ENCODE assay signal across 26 cellular contexts in the genomic region with DNA sequence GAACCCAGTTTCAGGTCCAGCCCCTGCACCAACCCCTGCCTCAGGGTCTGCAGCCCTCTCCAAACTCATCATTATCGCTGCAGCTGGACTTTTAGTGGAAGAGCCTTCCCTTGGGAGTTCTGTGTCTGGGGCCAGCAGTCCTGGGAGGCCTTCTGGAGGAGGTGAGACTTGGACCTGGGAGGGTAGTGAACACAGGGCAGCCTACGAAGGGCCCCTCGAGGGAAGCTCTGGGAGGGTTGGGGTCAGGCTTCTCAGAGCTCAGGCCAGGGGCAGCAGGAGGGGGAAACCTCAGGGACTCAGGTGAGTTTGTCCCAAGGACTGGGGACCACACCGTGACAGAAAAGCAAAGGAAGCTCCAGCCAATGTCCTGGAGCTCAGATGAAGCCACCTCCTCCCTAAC. TPM values are rescaled to one million over a fixed set of nuclear protein-coding genes. Genes with fewer than 3 reads are reported as not detected.
DNase-seq lines count a peak whose midpoint lies in the region; ATAC-seq, FAIRE-seq and TF ChIP-seq lines count a peak whose summit lies in the region.
"Had no signal": no experiment of that assay in that cellular context is flagged by ENCODE, and none has a peak within 500 bp of the region (broad histone marks: within the 10 kb centered on the region; RNA-seq: fewer than 3 reads in every experiment).

No MANE protein-coding gene starts in this region.

- H3K4me1 ChIP-seq in K562 (replicated peaks in 1 of 2; ENCODE audit: control insufficient read depth in 2 of 2, insufficient read depth in 2 of 2, low read length in 2 of 2) = peaks cover 7 to 51% of the 10 kb centered on the region in 2 experiments; a peak in 4 of 5 replicates
- no peaks in the 10 kb centered on the region for H3K4me1 ChIP-seq in kidney (ENCODE audit: control insufficient read depth in 1 of 2, insufficient read depth in 1 of 2, low read depth in 1 of 2, low read length in 2 of 2)
- H3K4me1 ChIP-seq in pancreas = no peaks in the 10 kb centered on the region
- H3K4me1 ChIP-seq: A549, BE2C, HAP-1 had no signal

- no peaks in the 10 kb centered on the region for H3K9me3 Mint-ChIP-seq in natural killer cell treated with Interleukin-12 subunit alpha and Interleukin-12 subunit beta and Interleukin-15 and Interleukin-18, amount 100 ng/mL, for 72 hours
- no peaks in the 10 kb centered on the region for H3K9me3 Mint-ChIP-seq in natural killer cell
- H3K9me3 Mint-ChIP-seq: CD14-positive monocyte; CD4-positive, alpha-beta T cell; CD8-positive, alpha-beta memory T cell; GM23338 had no signal

- no peak for FAIRE-seq in K562 (lab: Jason Lieb, UNC)
- FAIRE-seq in kidney (lab: Jason Lieb, UNC) = no peak
- FAIRE-seq in pancreas (lab: Jason Lieb, UNC) = no peak
- FAIRE-seq: A549, D721Med, GM12878, H54 had no signal

- no peaks in the 10 kb centered on the region for H4K20me1 ChIP-seq in K562 (replicated peaks; ENCODE audit: control insufficient read depth, insufficient read depth, low read length)
- H4K20me1 ChIP-seq: BLaER1 treated with 17β-estradiol and CSF1 and Interleukin-3, amounts not matched to agents 10 nM and 100 nM had no signal

- peak overlapping the region in 1 of 2 experiments; percentile 80; a peak in 2 of 4 replicates for H3K9ac ChIP-seq in K562 (ENCODE audit: insufficient read depth in 1 of 2, low read depth in 2 of 2, low read length in 2 of 2)
- no peak overlapping the region for H3K9ac ChIP-seq in kidney (ENCODE audit: low read length in 2 of 2)
- H3K9ac ChIP-seq: BLaER1 treated with 17β-estradiol and CSF1 and Interleukin-3, amounts not matched to agents 10 nM and 100 nM had no signal

- H3K27ac Mint-ChIP-seq in natural killer cell treated with Interleukin-12 subunit alpha and Interleukin-12 subunit beta and Interleukin-15 and Interleukin-18, amount 100 ng/mL, for 72 hours = peak overlapping the region in 1 of 2 donors; percentile 65
- H3K27ac Mint-ChIP-seq in natural killer cell = no peak overlapping the region
- H3K27ac Mint-ChIP-seq: CD4-positive, alpha-beta T cell; GM23338 had no signal

- no peak overlapping the region for H3K4me2 ChIP-seq in K562 (ENCODE audit: insufficient read depth, low read length)
- H3K4me2 ChIP-seq: A549; BLaER1 treated with 17β-estradiol and CSF1 and Interleukin-3, amounts not matched to agents 10 nM and 100 nM; GM23338 had no signal

- H3K79me2 ChIP-seq in K562 (ENCODE audit: control insufficient read depth, insufficient read depth, low read length) = no peaks in the 10 kb centered on the region

- no peak for TF ChIP-seq EP300 in K562 (IDR thresholded peaks at IDR 0.05; ENCODE audit: low read length)

- H3K27me3 Mint-ChIP-seq in natural killer cell treated with Interleukin-12 subunit alpha and Interleukin-12 subunit beta and Interleukin-15 and Interleukin-18, amount 100 ng/mL, for 72 hours = no peaks in the 10 kb centered on the region
- H3K27me3 Mint-ChIP-seq in natural killer cell (ENCODE audit: low read depth in 2 of 2) = peaks cover 0 to 2% of the 10 kb centered on the region in 2 donors
- H3K27me3 Mint-ChIP-seq: CD4-positive, alpha-beta T cell had no signal

- ATAC-seq in natural killer cell treated with Interleukin-12 subunit alpha and Interleukin-12 subunit beta and Interleukin-15 and Interleukin-18, amount 100 ng/mL, for 72 hours = no peak
- ATAC-seq in natural killer cell (no peak), K562 (no peak), pancreas (no peak)
- ATAC-seq: A549, GM12878, GM23338 had no signal

- H3K4me3 Mint-ChIP-seq in natural killer cell treated with Interleukin-12 subunit alpha and Interleukin-12 subunit beta and Interleukin-15 and Interleukin-18, amount 100 ng/mL, for 72 hours = no peak overlapping the region
- H3K4me3 Mint-ChIP-seq in natural killer cell = no peak overlapping the region
- H3K4me3 Mint-ChIP-seq: CD14-positive monocyte; CD4-positive, alpha-beta T cell; GM23338 had no signal

- TF ChIP-seq RAD21 in K562 (CRISPR knock-in tag; conservative IDR thresholded peaks at IDR 0.05 in 1 of 2, IDR thresholded peaks at IDR 0.05 in 1 of 2) = no peak

- no peaks in the 10 kb centered on the region for H3K4me1 Mint-ChIP-seq in natural killer cell treated with Interleukin-12 subunit alpha and Interleukin-12 subunit beta and Interleukin-15 and Interleukin-18, amount 100 ng/mL, for 72 hours (ENCODE audit: low read depth in 2 of 2)
- H3K4me1 Mint-ChIP-seq in natural killer cell = no peaks in the 10 kb centered on the region
- H3K4me1 Mint-ChIP-seq: CD14-positive monocyte; CD8-positive, alpha-beta memory T cell had no signal

- intact Hi-C loops in natural killer cell (cut with micrococcal nuclease) = no loop called here
- intact Hi-C loops in K562 (cut with micrococcal nuclease) = no loop called here
- intact Hi-C loops in kidney (cut with DNase I) = no loop called here
- intact Hi-C loops in posterior vena cava (cut with DNase I) = no loop called here
- intact Hi-C loops in pancreas (cut with DNase I) = no loop called here

- H3K36me3 ChIP-seq in K562 (ENCODE audit: control insufficient read depth, insufficient read depth, low read length) (no peaks in the 10 kb centered on the region), kidney (ENCODE audit: control insufficient read depth in 1 of 2, insufficient read depth in 2 of 2, low read length in 2 of 2) (no peaks in the 10 kb centered on the region), pancreas (no peaks in the 10 kb centered on the region)
- H3K36me3 ChIP-seq: BE2C; BLaER1 treated with 17β-estradiol and CSF1 and Interleukin-3, amounts not matched to agents 10 nM and 100 nM; HAP-1 had no signal

- peak; percentile 44 for DNase-seq in natural killer cell treated with Interleukin-12 subunit alpha and Interleukin-12 subunit beta and Interleukin-15 and Interleukin-18, amount 100 ng/mL, for 72 hours (ENCODE audit: low spot score)
- DNase-seq in natural killer cell (no peak), K562 (ENCODE audit: extremely low read depth in 1 of 4, low spot score in 3 of 4) (no peak), kidney (peak; percentile 39), posterior vena cava (ENCODE audit: low spot score) (peak; percentile 37), NCI-H82 treated with DMSO at 0.1 percent for 48 hours (lab: John Stamatoyannopoulos, UW; ENCODE audit: unreplicated experiment) (no peak), ecto neural progenitor cell (ENCODE audit: low spot score) (no peak), pancreas (no peak)
- DNase-seq: 8988T; ACHN; AML-193; BE2C; CD4-positive, alpha-beta T cell; CD8-positive, alpha-beta memory T cell; DMS 273 treated with DMSO at 0.1 percent for 48 hours; DMS79; EL; GDM1 had no signal

- H2AFZ ChIP-seq in K562 (ENCODE audit: low read depth, low read length) = no peak overlapping the region
- H2AFZ ChIP-seq: GM23338 had no signal

- POLR2A ChIA-PET in K562 (lab: Yijun Ruan, JAX) = interaction anchor here (0.5 to 4.3 kb wide), 7 partner anchors 10 to 586 kb away, joined by 3 to 51 read pairs (median 4); a partner anchor contains a TSS

- no peak for TF ChIP-seq POLR2A in K562 (conservative IDR thresholded peaks at IDR 0.05)

- in situ Hi-C loops in K562 (cut with MboI) = no loop called here

- no peaks in the 10 kb centered on the region for H3K9me1 ChIP-seq in K562 (ENCODE audit: control insufficient read depth, insufficient read depth, low read length)

- no peaks in the 10 kb centered on the region for H3K27me3 ChIP-seq in K562 (ENCODE audit: control insufficient read depth in 2 of 2, insufficient read depth in 2 of 2, low read length in 2 of 2)
- no peaks in the 10 kb centered on the region for H3K27me3 ChIP-seq in pancreas
- H3K27me3 ChIP-seq: BE2C; BLaER1 treated with 17β-estradiol and CSF1 and Interleukin-3, amounts not matched to agents 10 nM and 100 nM had no signal

- 59% methylated on average over 4 of the region's 4 CpGs for WGBS in K562 (ENCODE audit: insufficient coverage, low coverage, missing lambda C conversion rate)
- WGBS in pancreas, 2 donors = 85 to 92% methylated on average over 4 of the region's 4 CpGs

- no peaks in the 10 kb centered on the region for H3K36me3 Mint-ChIP-seq in natural killer cell treated with Interleukin-12 subunit alpha and Interleukin-12 subunit beta and Interleukin-15 and Interleukin-18, amount 100 ng/mL, for 72 hours
- no peaks in the 10 kb centered on the region for H3K36me3 Mint-ChIP-seq in natural killer cell
- H3K36me3 Mint-ChIP-seq: CD14-positive monocyte; CD8-positive, alpha-beta memory T cell had no signal

- no TSS peak for BruUV-seq in K562 (replicated peaks; lab: Mats Ljungman, UMichigan)

- no peak for TF ChIP-seq CTCF in natural killer cell (IDR thresholded peaks at IDR 0.05)
- TF ChIP-seq CTCF in K562 (IDR thresholded peaks at IDR 0.05 in 2 of 3, conservative IDR thresholded peaks at IDR 0.05 in 1 of 3; ENCODE audit: insufficient read depth in 2 of 3, low read depth in 1 of 3, low read length in 3 of 3) = no peak
- no peak for TF ChIP-seq CTCF in kidney (IDR thresholded peaks at IDR 0.05; ENCODE audit: borderline replicate concordance, extremely low read depth, insufficient read depth)
- TF ChIP-seq CTCF in pancreas (IDR thresholded peaks at IDR 0.05) = no peak

- H3K4me3 ChIP-seq in K562 = no peak overlapping the region
- no peak overlapping the region for H3K4me3 ChIP-seq in kidney (ENCODE audit: low read length in 2 of 2)
- no peak overlapping the region for H3K4me3 ChIP-seq in pancreas
- H3K4me3 ChIP-seq: A549; BLaER1 treated with 17β-estradiol and CSF1 and Interleukin-3, amounts not matched to agents 10 nM and 100 nM; GM12878; GM23338; HAP-1 had no signal

- CTCF ChIA-PET in K562 (lab: Yijun Ruan, JAX; ENCODE audit: low intra/inter-chr PET ratio) = no interaction called here

- H3K9me3 ChIP-seq in K562 (replicated peaks; ENCODE audit: control insufficient read depth, insufficient read depth, low read depth, low read length) (no peaks in the 10 kb centered on the region), kidney (ENCODE audit: control insufficient read depth in 1 of 2, low read length in 2 of 2) (no peaks in the 10 kb centered on the region), pancreas (no peaks in the 10 kb centered on the region)
- H3K9me3 ChIP-seq: A549; BE2C; BLaER1 treated with 17β-estradiol and CSF1 and Interleukin-3, amounts not matched to agents 10 nM and 100 nM; HAP-1 had no signal

- no peak overlapping the region for H3K27ac ChIP-seq in K562 (ENCODE audit: extremely low read depth, low read depth, low read length)
- no peak overlapping the region for H3K27ac ChIP-seq in kidney (ENCODE audit: low read depth in 2 of 2, low read length in 2 of 2)
- H3K27ac ChIP-seq in pancreas = no peak overlapping the region
- H3K27ac ChIP-seq: A549; BLaER1 treated with 17β-estradiol and CSF1 and Interleukin-3, amounts not matched to agents 10 nM and 100 nM had no signal

RNA-seq across cellular contexts. Expression of a gene that starts 11.3 kb away (rescaled TPM):
- 1,000 to 10,000 TPM in 1 of 2 donors, 100 to 1,000 TPM in 1; 569 to 1,109 TPM for total RNA-seq in natural killer cell treated with Interleukin-12 subunit alpha and Interleukin-12 subunit beta and Interleukin-15 and Interleukin-18, amount 100 ng/mL, for 72 hours
- 1,000 to 10,000 TPM; 1,131 to 1,162 (median 1,149) TPM for total RNA-seq in natural killer cell
- 1,596 and 1,670 TPM in 2 replicates for total RNA-seq in K562 (2011; cell fraction: chromatin; rRNA removed; ENCODE audit: low replicate concordance)
- total RNA-seq in K562 (2011; cell fraction: nucleolus; rRNA removed) = 1,139 and 1,167 TPM in 2 replicates
- total RNA-seq in K562 (2011; cell fraction: nucleoplasm; rRNA removed) = 1,487 and 2,488 TPM in 2 replicates
- 81.1 and 85.3 TPM in 2 replicates for total RNA-seq in K562 (2014; rRNA removed)
- 79.2 and 79.9 TPM in 2 replicates for total RNA-seq in K562 (2014; rRNA removed; fragmentation: Illumina TruSeq; extraction: Trizol)
- 70.6 and 91.2 TPM in 2 replicates for total RNA-seq in K562 (2015; rRNA removed; fragmentation: Illumina TruSeq; extraction: Trizol)
- total RNA-seq in K562 (2021) = 413 and 466 TPM in 2 replicates
- 82.5 and 179 TPM in 2 replicates for polyA plus RNA-seq in K562 (2011; rRNA removed)
- polyA plus RNA-seq in K562 (2011; cell fraction: cytosol; rRNA removed) = 102 and 119 TPM in 2 replicates
- polyA plus RNA-seq in K562 (2011; cell fraction: nucleus; rRNA removed) = 1,748 and 2,419 TPM in 2 replicates
- polyA plus RNA-seq in K562 (2012) = 391 and 584 TPM in 2 replicates
- polyA plus RNA-seq in K562 (2014; fragmentation: Illumina TruSeq; extraction: Trizol) = 517 and 558 TPM in 2 replicates
- polyA plus RNA-seq in K562 (2014; fragmentation: Nextera tagmentation; extraction: Ambion mirVana) = 10 to 100 TPM; 26.7 to 27.6 TPM
- polyA plus RNA-seq in K562 (2014; rRNA removed) = 463 and 563 TPM in 2 replicates
- polyA minus RNA-seq in K562 (2011; rRNA and poly(A)+ RNA removed) = 72.4 and 72.8 TPM in 2 replicates
- polyA minus RNA-seq in K562 (2011; cell fraction: cytosol; rRNA and poly(A)+ RNA removed) = 155 and 244 TPM in 2 replicates
- polyA minus RNA-seq in K562 (2011; cell fraction: nucleus; rRNA and poly(A)+ RNA removed) = 233 and 249 TPM in 2 replicates
- total RNA-seq in kidney = 621 TPM
- 386 TPM for polyA plus RNA-seq in kidney (ENCODE audit: insufficient read depth, low read depth, low replicate concordance)
- 100 to 1,000 TPM; 320 to 360 TPM for total RNA-seq in posterior vena cava
- total RNA-seq in pancreas = 100 to 1,000 TPM; 244 to 448 (median 301) TPM
- 1,000 to 10,000 TPM in 1 of 2 donors, 100 to 1,000 TPM in 1; 850 to 1,932 TPM for polyA plus RNA-seq in pancreas

RNA-seq across cellular contexts. Expression of a gene that starts 21.1 kb away (rescaled TPM):
- total RNA-seq in natural killer cell treated with Interleukin-12 subunit alpha and Interleukin-12 subunit beta and Interleukin-15 and Interleukin-18, amount 100 ng/mL, for 72 hours = 1 to 10 TPM; 1.1 to 1.4 TPM
- total RNA-seq in natural killer cell (1 to 10 TPM in 2 of 3 donors, under 1 TPM in 1; 0.42 to 1.3 (median 1.2) TPM), K562 (2014; rRNA removed) (0.09 and 0.29 TPM in 2 replicates), K562 (2014; rRNA removed; fragmentation: Illumina TruSeq; extraction: Trizol) (not detected in 2 replicates), K562 (2015; rRNA removed; fragmentation: Illumina TruSeq; extraction: Trizol) (0.15 and 0.18 TPM in 2 replicates), K562 (2021) (0.16 and 0.20 TPM in 2 replicates), kidney (2.1 TPM), posterior vena cava (1 to 10 TPM in 1 of 2 donors, under 1 TPM in 1; 0.71 to 1.4 TPM), pancreas (under 1 TPM; 0.22 to 0.69 (median 0.50) TPM)
- 0.83 and 2.0 TPM in 2 replicates for total RNA-seq in K562 (2011; cell fraction: chromatin; rRNA removed; ENCODE audit: low replicate concordance)
- 1.6 and 2.0 TPM in 2 replicates for total RNA-seq in K562 (2011; cell fraction: nucleolus; rRNA removed)
- total RNA-seq in K562 (2011; cell fraction: nucleoplasm; rRNA removed) = 1.4 and 1.5 TPM in 2 replicates
- polyA plus RNA-seq in K562 (2011; rRNA removed) (0.20 TPM in 2 replicates), K562 (2014; fragmentation: Illumina TruSeq; extraction: Trizol) (0.11 TPM in 1 of 2 replicates, not detected in the other), K562 (2014; fragmentation: Nextera tagmentation; extraction: Ambion mirVana) (not detected), K562 (2014; rRNA removed) (0.22 TPM in 1 of 2 replicates, not detected in the other), kidney (ENCODE audit: insufficient read depth, low read depth, low replicate concordance) (0.41 TPM), pancreas (1 to 10 TPM; 2.0 to 2.1 TPM)
- 0.19 and 0.86 TPM in 2 replicates for polyA plus RNA-seq in K562 (2011; cell fraction: cytosol; rRNA removed)
- 0.65 and 0.77 TPM in 2 replicates for polyA plus RNA-seq in K562 (2011; cell fraction: nucleus; rRNA removed)
- polyA plus RNA-seq in K562 (2012) = 0.26 and 1.3 TPM in 2 replicates
- polyA minus RNA-seq in K562 (2011; rRNA and poly(A)+ RNA removed) = 0.07 and 0.15 TPM in 2 replicates
- polyA minus RNA-seq in K562 (2011; cell fraction: cytosol; rRNA and poly(A)+ RNA removed) = not detected in 2 replicates
- 0.44 and 0.67 TPM in 2 replicates for polyA minus RNA-seq in K562 (2011; cell fraction: nucleus; rRNA and poly(A)+ RNA removed)
- polyA plus RNA-seq: CD14-positive monocyte; CD8-positive, alpha-beta memory T cell had no signal

RNA-seq across cellular contexts. Expression of a gene that starts 35.9 kb away (rescaled TPM):
- total RNA-seq in natural killer cell treated with Interleukin-12 subunit alpha and Interleukin-12 subunit beta and Interleukin-15 and Interleukin-18, amount 100 ng/mL, for 72 hours = 100 to 1,000 TPM; 196 to 201 TPM
- total RNA-seq in natural killer cell (100 to 1,000 TPM; 146 to 207 (median 161) TPM), K562 (2014; rRNA removed) (285 and 395 TPM in 2 replicates), K562 (2014; rRNA removed; fragmentation: Illumina TruSeq; extraction: Trizol) (29.4 and 63.2 TPM in 2 replicates), K562 (2015; rRNA removed; fragmentation: Illumina TruSeq; extraction: Trizol) (219 and 223 TPM in 2 replicates), K562 (2021) (237 and 268 TPM in 2 replicates), kidney (226 TPM), posterior vena cava (100 to 1,000 TPM; 182 to 196 TPM), pancreas (100 to 1,000 TPM in 2 of 6 donors, 10 to 100 TPM in 4; 69.9 to 107 (median 95.0) TPM)
- total RNA-seq in K562 (2011; cell fraction: chromatin; rRNA removed; ENCODE audit: low replicate concordance) = 7.2 and 24.7 TPM in 2 replicates
- total RNA-seq in K562 (2011; cell fraction: nucleolus; rRNA removed) = 37.5 and 47.0 TPM in 2 replicates
- 31.9 and 34.9 TPM in 2 replicates for total RNA-seq in K562 (2011; cell fraction: nucleoplasm; rRNA removed)
- polyA plus RNA-seq in K562 (2011; rRNA removed) (206 and 220 TPM in 2 replicates), K562 (2014; fragmentation: Illumina TruSeq; extraction: Trizol) (180 and 344 TPM in 2 replicates), K562 (2014; fragmentation: Nextera tagmentation; extraction: Ambion mirVana) (100 to 1,000 TPM; 764 to 791 TPM), K562 (2014; rRNA removed) (298 and 313 TPM in 2 replicates), kidney (ENCODE audit: insufficient read depth, low read depth, low replicate concordance) (836 TPM), pancreas (100 to 1,000 TPM; 157 to 318 TPM)
- polyA plus RNA-seq in K562 (2011; cell fraction: cytosol; rRNA removed) = 693 and 1,390 TPM in 2 replicates
- polyA plus RNA-seq in K562 (2011; cell fraction: nucleus; rRNA removed) = 132 and 211 TPM in 2 replicates
- polyA plus RNA-seq in K562 (2012) = 297 and 487 TPM in 2 replicates
- 34.5 and 73.6 TPM in 2 replicates for polyA minus RNA-seq in K562 (2011; rRNA and poly(A)+ RNA removed)
- 64.8 and 95.8 TPM in 2 replicates for polyA minus RNA-seq in K562 (2011; cell fraction: cytosol; rRNA and poly(A)+ RNA removed)
- 15.5 and 22.3 TPM in 2 replicates for polyA minus RNA-seq in K562 (2011; cell fraction: nucleus; rRNA and poly(A)+ RNA removed)

RNA-seq across cellular contexts. Expression of a gene that starts 46.2 kb away (rescaled TPM):
- not detected for total RNA-seq in natural killer cell treated with Interleukin-12 subunit alpha and Interleukin-12 subunit beta and Interleukin-15 and Interleukin-18, amount 100 ng/mL, for 72 hours
- under 1 TPM; 0.20 to 0.63 (median 0.54) TPM for total RNA-seq in natural killer cell
- not detected in 2 replicates for total RNA-seq in K562 (2011; cell fraction: chromatin; rRNA removed; ENCODE audit: low replicate concordance)
- not detected in 2 replicates for total RNA-seq in K562 (2011; cell fraction: nucleolus; rRNA removed)
- total RNA-seq in K562 (2011; cell fraction: nucleoplasm; rRNA removed) = not detected in 2 replicates
- not detected in 2 replicates for total RNA-seq in K562 (2014; rRNA removed)
- not detected in 2 replicates for total RNA-seq in K562 (2014; rRNA removed; fragmentation: Illumina TruSeq; extraction: Trizol)
- not detected in 2 replicates for total RNA-seq in K562 (2015; rRNA removed; fragmentation: Illumina TruSeq; extraction: Trizol)
- not detected in 2 replicates for total RNA-seq in K562 (2021)
- polyA plus RNA-seq in K562 (2011; rRNA removed) = not detected in 2 replicates
- not detected in 2 replicates for polyA plus RNA-seq in K562 (2011; cell fraction: cytosol; rRNA removed)
- not detected in 2 replicates for polyA plus RNA-seq in K562 (2011; cell fraction: nucleus; rRNA removed)
- 0.06 TPM in 1 of 2 replicates, not detected in the other for polyA plus RNA-seq in K562 (2012)
- polyA plus RNA-seq in K562 (2014; fragmentation: Illumina TruSeq; extraction: Trizol) = not detected in 2 replicates
- not detected for polyA plus RNA-seq in K562 (2014; fragmentation: Nextera tagmentation; extraction: Ambion mirVana)
- not detected in 2 replicates for polyA plus RNA-seq in K562 (2014; rRNA removed)
- polyA minus RNA-seq in K562 (2011; rRNA and poly(A)+ RNA removed) = not detected in 2 replicates
- not detected in 2 replicates for polyA minus RNA-seq in K562 (2011; cell fraction: cytosol; rRNA and poly(A)+ RNA removed)
- polyA minus RNA-seq in K562 (2011; cell fraction: nucleus; rRNA and poly(A)+ RNA removed) = not detected in 2 replicates
- total RNA-seq in kidney = not detected
- polyA plus RNA-seq in kidney (ENCODE audit: insufficient read depth, low read depth, low replicate concordance) = not detected
- total RNA-seq in posterior vena cava = not detected
- total RNA-seq in pancreas = not detected
- polyA plus RNA-seq in pancreas = under 1 TPM in 1 of 2 donors, not detected in 1; 0.05 TPM
- total RNA-seq: CD4-positive, alpha-beta T cell; GM12878 had no signal
- polyA plus RNA-seq: CD14-positive monocyte; CD8-positive, alpha-beta memory T cell; GM12878 had no signal

RNA-seq across cellular contexts. Expression of a gene that starts 57.1 kb away (rescaled TPM):
- total RNA-seq in natural killer cell treated with Interleukin-12 subunit alpha and Interleukin-12 subunit beta and Interleukin-15 and Interleukin-18, amount 100 ng/mL, for 72 hours = not detected
- total RNA-seq in natural killer cell (under 1 TPM in 1 of 3 donors, not detected in 2; 0.33 TPM), K562 (2014; rRNA removed) (not detected in 2 replicates), K562 (2014; rRNA removed; fragmentation: Illumina TruSeq; extraction: Trizol) (not detected in 2 replicates), K562 (2015; rRNA removed; fragmentation: Illumina TruSeq; extraction: Trizol) (not detected in 2 replicates), K562 (2021) (not detected in 2 replicates), kidney (not detected), posterior vena cava (not detected), pancreas (not detected)
- total RNA-seq in K562 (2011; cell fraction: chromatin; rRNA removed; ENCODE audit: low replicate concordance) = not detected in 2 replicates
- not detected in 2 replicates for total RNA-seq in K562 (2011; cell fraction: nucleolus; rRNA removed)
- not detected in 2 replicates for total RNA-seq in K562 (2011; cell fraction: nucleoplasm; rRNA removed)
- polyA plus RNA-seq in K562 (2011; rRNA removed) (not detected in 2 replicates), K562 (2014; fragmentation: Illumina TruSeq; extraction: Trizol) (not detected in 2 replicates), K562 (2014; fragmentation: Nextera tagmentation; extraction: Ambion mirVana) (not detected), K562 (2014; rRNA removed) (not detected in 2 replicates), kidney (ENCODE audit: insufficient read depth, low read depth, low replicate concordance) (not detected), pancreas (not detected)
- not detected in 2 replicates for polyA plus RNA-seq in K562 (2011; cell fraction: cytosol; rRNA removed)
- polyA plus RNA-seq in K562 (2011; cell fraction: nucleus; rRNA removed) = not detected in 2 replicates
- not detected in 2 replicates for polyA plus RNA-seq in K562 (2012)
- polyA minus RNA-seq in K562 (2011; rRNA and poly(A)+ RNA removed) = 0.18 TPM in 1 of 2 replicates, not detected in the other
- polyA minus RNA-seq in K562 (2011; cell fraction: cytosol; rRNA and poly(A)+ RNA removed) = not detected in 2 replicates
- polyA minus RNA-seq in K562 (2011; cell fraction: nucleus; rRNA and poly(A)+ RNA removed) = not detected in 2 replicates
- total RNA-seq: CD4-positive, alpha-beta T cell; CD8-positive, alpha-beta memory T cell; GM12878; GM23338 had no signal
- polyA plus RNA-seq: A549; CD14-positive monocyte; CD8-positive, alpha-beta memory T cell; GM12878; GM23338 had no signal

Comparison
In these comparisons a context has a peak if more than half of its experiments do, and no peak if none do; other contexts are left out.
1. DNase-seq: peak in natural killer cell treated with Interleukin-12 subunit alpha and Interleukin-12 subunit beta and Interleukin-15 and Interleukin-18, amount 100 ng/mL, for 72 hours (single experiment), kidney (single experiment) and posterior vena cava (single experiment); none in natural killer cell (single experiment), K562 (0 of 4), NCI-H82 treated with DMSO at 0.1 percent for 48 hours (single experiment), ecto neural progenitor cell (single experiment) and pancreas (0 of 6).